Comparison of ENCODE assay signal across 13 cellular contexts in genomic region chr3:127637546-127637945, GRCh38. TPM values are rescaled to one million over a fixed set of nuclear protein-coding genes. Genes with fewer than 3 reads are reported as not detected.
DNase-seq lines count a peak whose midpoint lies in the region; ATAC-seq, FAIRE-seq and TF ChIP-seq lines count a peak whose summit lies in the region.
"Had no signal": no experiment of that assay in that cellular context is flagged by ENCODE, and none has a peak within 500 bp of the region (broad histone marks: within the 10 kb centered on the region; RNA-seq: fewer than 3 reads in every experiment).

No MANE protein-coding gene starts in this region.

- intact Hi-C loops in natural killer cell (cut with micrococcal nuclease): no loop called here

- no peaks in the 10 kb centered on the region for H3K9me3 Mint-ChIP-seq in T-helper 2 cell treated with Interferon-gamma antibody and Interleukin-4, amounts not matched to agents 5 μg/mL and 100 μg/mL, for 36 hours
- no peaks in the 10 kb centered on the region for H3K9me3 Mint-ChIP-seq in natural killer cell

- peak; percentile 57 for DNase-seq in NCI-H2227 (lab: John Stamatoyannopoulos, UW; ENCODE audit: unreplicated experiment)
- no peak for DNase-seq in NCI-H2227 treated with DMSO at 0.1 percent for 48 hours (lab: John Stamatoyannopoulos, UW)
- peak; percentile 15 for DNase-seq in LHCN-M2 (ENCODE audit: low read depth)
- peak; percentile 36 for DNase-seq in T-helper 2 cell treated with Interferon-gamma antibody and Interleukin-4, amounts not matched to agents 5 μg/mL and 100 μg/mL, for 36 hours (ENCODE audit: low spot score)
- DNase-seq in natural killer cell: no peak
- no peak for DNase-seq in 8988T
- no peak for DNase-seq in urothelium cell line (ENCODE audit: low spot score)
- DNase-seq: caudate nucleus, NCI-H1105 treated with DMSO at 0.1 percent for 48 hours, right lobe of liver, Right ventricle myocardium superior had no signal

- H3K4me3 Mint-ChIP-seq in T-helper 2 cell treated with Interferon-gamma antibody and Interleukin-4, amounts not matched to agents 5 μg/mL and 100 μg/mL, for 36 hours: peak overlapping the region; percentile 0
- H3K4me3 Mint-ChIP-seq in natural killer cell: no peak overlapping the region

- H3K27me3 Mint-ChIP-seq in T-helper 2 cell treated with Interferon-gamma antibody and Interleukin-4, amounts not matched to agents 5 μg/mL and 100 μg/mL, for 36 hours (ENCODE audit: low read depth): peaks cover 9% of the 10 kb centered on the region
- H3K27me3 Mint-ChIP-seq in natural killer cell (ENCODE audit: low read depth in 2 of 2): peaks cover 9 to 12% of the 10 kb centered on the region in 2 donors

- peak overlapping the region; percentile 38 for H3K27ac Mint-ChIP-seq in T-helper 2 cell treated with Interferon-gamma antibody and Interleukin-4, amounts not matched to agents 5 μg/mL and 100 μg/mL, for 36 hours
- peak overlapping the region; percentile 39 to 61 for H3K27ac Mint-ChIP-seq in natural killer cell

- peak; percentile 85 to 96 (median 88) for ATAC-seq in natural killer cell
- ATAC-seq in HG03571 (IDR thresholded peaks at IDR 0.05; ENCODE audit: unreplicated experiment): no peak

- H3K36me3 Mint-ChIP-seq in T-helper 2 cell treated with Interferon-gamma antibody and Interleukin-4, amounts not matched to agents 5 μg/mL and 100 μg/mL, for 36 hours (ENCODE audit: low read depth): no peaks in the 10 kb centered on the region
- H3K36me3 Mint-ChIP-seq in natural killer cell: no peaks in the 10 kb centered on the region

- FAIRE-seq in urothelium cell line (lab: Jason Lieb, UNC): no peak
- FAIRE-seq: A204.1 had no signal

- no peak for TF ChIP-seq CTCF in natural killer cell (IDR thresholded peaks at IDR 0.05)

- H3K4me1 Mint-ChIP-seq in T-helper 2 cell treated with Interferon-gamma antibody and Interleukin-4, amounts not matched to agents 5 μg/mL and 100 μg/mL, for 36 hours (ENCODE audit: low read depth): peaks cover 12% of the 10 kb centered on the region
- peaks cover 18% of the 10 kb centered on the region in 2 donors for H3K4me1 Mint-ChIP-seq in natural killer cell

RNA-seq across cellular contexts. Expression of gene PODXL2, which starts 8.6 kb away (rescaled TPM):
- total RNA-seq in LHCN-M2 (2014; rRNA removed): 4.3 and 6.1 TPM in 2 replicates
- 2.1 TPM for polyA plus RNA-seq in LHCN-M2 (2012)
- total RNA-seq in natural killer cell: 1 to 10 TPM; 2.2 to 3.5 (median 2.7) TPM

RNA-seq across cellular contexts. Expression of gene ABTB1, which starts 35.2 kb away (rescaled TPM):
- 4.0 and 5.2 TPM in 2 replicates for total RNA-seq in LHCN-M2 (2014; rRNA removed)
- polyA plus RNA-seq in LHCN-M2 (2012): 16.7 TPM
- total RNA-seq in natural killer cell: 100 to 1,000 TPM in 2 of 3 donors, 10 to 100 TPM in 1; 98.8 to 127 (median 107) TPM

RNA-seq across cellular contexts. Expression of gene MCM2, which starts 39.3 kb away (rescaled TPM):
- total RNA-seq in LHCN-M2 (2014; rRNA removed) (127 and 128 TPM in 2 replicates), natural killer cell (10 to 100 TPM; 18.8 to 21.4 (median 20.4) TPM)
- 46.5 TPM for polyA plus RNA-seq in LHCN-M2 (2012)

RNA-seq across cellular contexts. Expression of gene TPRA1, which starts 47.0 kb away (rescaled TPM):
- total RNA-seq in LHCN-M2 (2014; rRNA removed) (55.1 and 67.6 TPM in 2 replicates), natural killer cell (10 to 100 TPM; 15.4 to 22.7 (median 22.1) TPM)
- polyA plus RNA-seq in LHCN-M2 (2012): 45.6 TPM

Comparison
In these comparisons a context has a peak if more than half of its experiments do, and no peak if none do; other contexts are left out.
1. DNase-seq: peak in NCI-H2227 (single experiment), LHCN-M2 (single experiment) and T-helper 2 cell treated with Interferon-gamma antibody and Interleukin-4, amounts not matched to agents 5 μg/mL and 100 μg/mL, for 36 hours (single experiment); none in NCI-H2227 treated with DMSO at 0.1 percent for 48 hours (single experiment), natural killer cell (single experiment), 8988T (single experiment) and urothelium cell line (single experiment).
2. RNA of gene ABTB1, which starts 35.2 kb away (total RNA-seq): 98.8 to 127 TPM in natural killer cell; 4.0 to 5.2 TPM in LHCN-M2; every median in the first group is over 10 times any median in the second.